ENCODE assay signal across 38 cellular contexts in genomic region chr16:74160759-74161158, GRCh38.
"Had no signal": no experiment of that assay in that cellular context is flagged by ENCODE, and none has a peak within 500 bp of the region (broad histone marks: within the 10 kb centered on the region; RNA-seq: fewer than 3 reads in every experiment).

No MANE protein-coding gene starts in this region.

- ATAC-seq: activated CD8-positive, alpha-beta T cell treated with anti-CD3 and anti-CD28 coated beads for 36 hours; activated naive CD4-positive, alpha-beta T cell treated with anti-CD3 and anti-CD28 coated beads, Interleukin-2, amount 50 U/mL, for 72 hours; activated T-cell treated with anti-CD3 and anti-CD28 coated beads, Interleukin-2, amount 50 U/mL, for 4 hours; activated T-cell treated with anti-CD3 and anti-CD28 coated beads, Interleukin-2, amount 50 U/mL, for 72 hours; activated T-helper 17 cell treated with anti-CD3 and anti-CD28 coated beads, Interleukin-2, amount 50 U/mL, for 72 hours had no signal

- H3K27me3 ChIP-seq: adrenal gland, ascending aorta, cardiac muscle cell, colonic mucosa had no signal

- H3K4me3 ChIP-seq: adrenal gland, ascending aorta, cardiac muscle cell, colonic mucosa had no signal

- H3K36me3 ChIP-seq: adrenal gland, ascending aorta, cardiac muscle cell, colonic mucosa had no signal

- FAIRE-seq: bronchial epithelial cell, TTC549 had no signal

- H3K4me1 ChIP-seq: adrenal gland, ascending aorta, colonic mucosa had no signal

- H3K27me3 Mint-ChIP-seq: activated B cell treated with CpG ODN at 0.5 μM for 24 hours; activated CD4-positive, alpha-beta memory T cell treated with anti-CD3 and anti-CD28 coated beads for 36 hours; activated CD8-positive, alpha-beta T cell treated with anti-CD3 and anti-CD28 coated beads for 36 hours; activated naive CD8-positive, alpha-beta T cell treated with anti-CD3 and anti-CD28 coated beads for 36 hours; central memory CD8-positive, alpha-beta T cell had no signal

- H3K27ac Mint-ChIP-seq: activated B cell treated with CpG ODN at 0.5 μM for 24 hours; activated CD4-positive, alpha-beta memory T cell treated with anti-CD3 and anti-CD28 coated beads for 36 hours; activated CD4-positive, alpha-beta T cell treated with anti-CD3 and anti-CD28 coated beads, Interleukin-2, amount 10 ng/mL, durations not matched to agents 24 days and 14 days; activated CD8-positive, alpha-beta T cell treated with anti-CD3 and anti-CD28 coated beads for 36 hours; activated naive CD4-positive, alpha-beta T cell treated with anti-CD3 and anti-CD28 coated beads for 36 hours; activated naive CD4-positive, alpha-beta T cell treated with anti-CD3 and anti-CD28 coated beads, Interleukin-2, amount 50 U/mL, for 72 hours; activated naive CD8-positive, alpha-beta T cell treated with anti-CD3 and anti-CD28 coated beads for 36 hours; activated T-cell treated with anti-CD3 and anti-CD28 coated beads, Interleukin-2, amount 50 U/mL, for 72 hours; activated T-helper 1 cell treated with anti-CD3 and anti-CD28 coated beads, Interleukin-12 subunit alpha, Interleukin-12 subunit beta, Interleukin-2, Interleukin-4 antibody, amounts not matched to agents 30 ng/mL and 10 ng/mL and 1 ng/mL, durations not matched to agents 14 hours and 24 hours and 36 hours; activated T-helper 17 cell treated with anti-CD3 and anti-CD28 coated beads, Interleukin-2, amount 50 U/mL, for 72 hours; brain; T-helper 1 cell treated with Interleukin-12 subunit alpha and Interleukin-12 subunit beta and Interleukin-4 antibody, amounts not matched to agents 30 μg/mL and 1 μg/mL, for 36 hours; T-helper 2 cell treated with Interferon-gamma antibody and Interleukin-4, amounts not matched to agents 5 μg/mL and 100 μg/mL, for 36 hours had no signal

- H3K9me3 Mint-ChIP-seq: activated CD4-positive, alpha-beta T cell treated with anti-CD3 and anti-CD28 coated beads, Interleukin-2, amount 10 ng/mL, durations not matched to agents 24 days and 14 days; activated T-helper 1 cell treated with anti-CD3 and anti-CD28 coated beads, Interleukin-12 subunit alpha, Interleukin-12 subunit beta, Interleukin-2, Interleukin-4 antibody, amounts not matched to agents 30 ng/mL and 10 ng/mL and 1 ng/mL, durations not matched to agents 14 hours and 24 hours and 36 hours; T-helper 1 cell treated with Interleukin-12 subunit alpha and Interleukin-12 subunit beta and Interleukin-4 antibody, amounts not matched to agents 30 μg/mL and 1 μg/mL, for 36 hours; T-helper 2 cell treated with Interferon-gamma antibody and Interleukin-4, amounts not matched to agents 5 μg/mL and 100 μg/mL, for 36 hours had no signal

- DNase-seq: activated B cell treated with CpG ODN at 0.5 μM for 24 hours; activated CD4-positive, alpha-beta memory T cell treated with anti-CD3 and anti-CD28 coated beads for 36 hours; activated CD4-positive, alpha-beta T cell treated with anti-CD3 and anti-CD28 coated beads for 4 hours; activated CD4-positive, alpha-beta T cell treated with anti-CD3 and anti-CD28 coated beads, Interleukin-2, amount 10 ng/mL, durations not matched to agents 24 days and 14 days; activated CD4-positive, alpha-beta T cell treated with anti-CD3 and anti-CD28 coated beads, Interleukin-2, amount 50 U/mL, for 1 hour; activated CD4-positive, alpha-beta T cell treated with anti-CD3 and anti-CD28 coated beads, Interleukin-2, amount 50 U/mL, for 4 hours; activated CD4-positive, CD25-positive, alpha-beta regulatory T cell treated with anti-CD3 and anti-CD28 coated beads, Interleukin-2, amount 50 U/mL, for 72 hours; activated CD8-positive, alpha-beta memory T cell treated with anti-CD3 and anti-CD28 coated beads, Interleukin-2, amount 50 U/mL, for 4 hours; activated CD8-positive, alpha-beta T cell treated with anti-CD3 and anti-CD28 coated beads for 36 hours; activated effector memory CD4-positive, alpha-beta T cell treated with anti-CD3 and anti-CD28 coated beads, Interleukin-2, amount 50 U/mL, for 16 hours; activated gamma-delta T cell treated with Interleukin-2 at 50 U/mL for 16 hours; activated naive CD4-positive, alpha-beta T cell; activated naive CD4-positive, alpha-beta T cell treated with anti-CD3 and anti-CD28 coated beads for 36 hours; activated naive CD4-positive, alpha-beta T cell treated with anti-CD3 and anti-CD28 coated beads, Interleukin-2, amount 50 U/mL, for 16 hours; activated naive CD8-positive, alpha-beta T cell treated with anti-CD3 and anti-CD28 coated beads for 36 hours; activated T-cell treated with anti-CD3 and anti-CD28 coated beads for 4 hours; activated T-cell treated with anti-CD3 and anti-CD28 coated beads, Interleukin-2, amount 50 U/mL, for 1 hour; activated T-cell treated with anti-CD3 and anti-CD28 coated beads, Interleukin-2, amount 50 U/mL, for 4 hours; activated T-cell treated with anti-CD3 and anti-CD28 coated beads, Interleukin-2, amount 50 U/mL, for 72 hours; adrenal gland; amniotic stem cell; caudate nucleus; cerebellar nuclear complex; colonic mucosa; T-helper 2 cell; T-helper 9 cell had no signal

- H3K9me3 ChIP-seq: ascending aorta, colonic mucosa had no signal

- H3K27ac ChIP-seq: adrenal gland, ascending aorta, cardiac muscle cell, colonic mucosa, VCaP had no signal

- H3K36me3 Mint-ChIP-seq: activated CD4-positive, alpha-beta memory T cell treated with anti-CD3 and anti-CD28 coated beads for 36 hours; activated naive CD4-positive, alpha-beta T cell treated with anti-CD3 and anti-CD28 coated beads, Interleukin-2, amount 50 U/mL, for 72 hours; activated naive CD8-positive, alpha-beta T cell treated with anti-CD3 and anti-CD28 coated beads for 36 hours had no signal

- H3K4me1 Mint-ChIP-seq: activated B cell treated with CpG ODN at 0.5 μM for 24 hours; activated CD4-positive, alpha-beta T cell treated with anti-CD3 and anti-CD28 coated beads, Interleukin-2, amount 10 ng/mL, durations not matched to agents 24 days and 14 days; activated naive CD8-positive, alpha-beta T cell treated with anti-CD3 and anti-CD28 coated beads for 36 hours; activated T-helper 17 cell treated with anti-CD3 and anti-CD28 coated beads, Interleukin-2, amount 50 U/mL, for 72 hours; central memory CD8-positive, alpha-beta T cell had no signal

- H3K4me3 Mint-ChIP-seq: activated B cell treated with CpG ODN at 0.5 μM for 24 hours; activated CD4-positive, alpha-beta memory T cell treated with anti-CD3 and anti-CD28 coated beads for 36 hours; activated CD4-positive, alpha-beta T cell treated with anti-CD3 and anti-CD28 coated beads, Interleukin-2, amount 10 ng/mL, durations not matched to agents 24 days and 14 days; activated CD8-positive, alpha-beta T cell treated with anti-CD3 and anti-CD28 coated beads for 36 hours; activated naive CD4-positive, alpha-beta T cell treated with anti-CD3 and anti-CD28 coated beads for 36 hours; activated naive CD8-positive, alpha-beta T cell treated with anti-CD3 and anti-CD28 coated beads for 36 hours; activated T-cell treated with anti-CD3 and anti-CD28 coated beads, Interleukin-2, amount 50 U/mL, for 4 hours; activated T-cell treated with anti-CD3 and anti-CD28 coated beads, Interleukin-2, amount 50 U/mL, for 72 hours; activated T-helper 1 cell treated with anti-CD3 and anti-CD28 coated beads, Interleukin-12 subunit alpha, Interleukin-12 subunit beta, Interleukin-2, Interleukin-4 antibody, amounts not matched to agents 30 ng/mL and 10 ng/mL and 1 ng/mL, durations not matched to agents 14 hours and 24 hours and 36 hours; activated T-helper 17 cell treated with anti-CD3 and anti-CD28 coated beads, Interleukin-2, amount 50 U/mL, for 72 hours; brain; central memory CD8-positive, alpha-beta T cell; T-helper 1 cell treated with Interleukin-12 subunit alpha and Interleukin-12 subunit beta and Interleukin-4 antibody, amounts not matched to agents 30 μg/mL and 1 μg/mL, for 36 hours; T-helper 2 cell treated with Interferon-gamma antibody and Interleukin-4, amounts not matched to agents 5 μg/mL and 100 μg/mL, for 36 hours had no signal
